In genomic region chr5:140312067-140312790, GRCh38 we compare ENCODE assay signal across 10 cellular contexts. TPM values are rescaled to one million over a fixed set of nuclear protein-coding genes. Genes with fewer than 3 reads are reported as not detected.
A peak's percentile ranks its signal among the peaks of the same experiment; 100 is the strongest.
DNase-seq lines count a peak whose midpoint lies in the region; ATAC-seq and TF ChIP-seq lines count a peak whose summit lies in the region.
"Had no signal": no experiment of that assay in that cellular context is flagged by ENCODE, and none has a peak within 500 bp of the region (broad histone marks: within the 10 kb centered on the region; RNA-seq: fewer than 3 reads in every experiment).

No MANE protein-coding gene starts in this region.

- intact Hi-C loops in Calu3 (cut with micrococcal nuclease; ENCODE audit: unreplicated experiment) (no loop called here), OCI-LY7 (cut with micrococcal nuclease; ENCODE audit: unreplicated experiment) (no loop called here)

- H3K79me2 ChIP-seq in OCI-LY7 (ENCODE audit: insufficient read depth, low read depth, low read length), result no peaks in the 10 kb centered on the region
- H3K79me2 ChIP-seq in osteoblast (ENCODE audit: insufficient read depth, low read length), result no peaks in the 10 kb centered on the region

- DNase-seq in Calu3 (no peak), OCI-LY7 (ENCODE audit: low spot score) (no peak), epithelial cell of prostate (ENCODE audit: low read depth, low spot score) (peak; percentile 88), osteoblast (ENCODE audit: insufficient read length, low spot score, missing footprints) (peak; percentile 56), NCI-H526 (lab: John Stamatoyannopoulos, UW) (no peak), DMS 273 (lab: John Stamatoyannopoulos, UW; ENCODE audit: unreplicated experiment) (no peak), NCI-H69 (lab: John Stamatoyannopoulos, UW) (no peak)
- DNase-seq: NCI-H82 had no signal

- H3K4me3 ChIP-seq in OCI-LY7 (ENCODE audit: low read depth, low read length, poor library complexity, severe bottlenecking) (no peak overlapping the region), osteoblast (ENCODE audit: insufficient read depth, low read length) (no peak overlapping the region)

- TF ChIP-seq CTCF in Calu3 (IDR thresholded peaks at IDR 0.05; ENCODE audit: unreplicated experiment), result no peak
- no peak for TF ChIP-seq CTCF in OCI-LY7 (conservative IDR thresholded peaks at IDR 0.05; ENCODE audit: low read length)
- no peak for TF ChIP-seq CTCF in osteoblast (IDR thresholded peaks at IDR 0.05; ENCODE audit: extremely low read depth, low read depth, low read length)

- H3K9me2 ChIP-seq in OCI-LY7 (ENCODE audit: insufficient read depth, low read length), result no peaks in the 10 kb centered on the region

- H3K9me3 ChIP-seq in OCI-LY7 (ENCODE audit: low read length) (no peaks in the 10 kb centered on the region), osteoblast (ENCODE audit: low read depth, low read length) (no peaks in the 10 kb centered on the region)

- H3K4me3 Mint-ChIP-seq in Calu3 (ENCODE audit: low read depth, unreplicated experiment), result no peak overlapping the region
- H3K4me3 Mint-ChIP-seq: central memory CD8-positive, alpha-beta T cell had no signal

- H3K27ac ChIP-seq in OCI-LY7 (ENCODE audit: low read depth, low read length, poor library complexity, severe bottlenecking) (no peak overlapping the region), epithelial cell of prostate (peak overlapping the region; percentile 83), osteoblast (ENCODE audit: low read depth, low read length) (peak overlapping the region; percentile 94)

- ATAC-seq in GM19467 (IDR thresholded peaks at IDR 0.05; ENCODE audit: unreplicated experiment), result no peak

- H3K4me1 ChIP-seq in OCI-LY7 (ENCODE audit: insufficient read depth, low read length, poor library complexity, severe bottlenecking), result no peaks in the 10 kb centered on the region
- peaks cover 37% of the 10 kb centered on the region for H3K4me1 ChIP-seq in osteoblast (ENCODE audit: insufficient read depth, low read length)

- no peaks in the 10 kb centered on the region for H3K36me3 ChIP-seq in OCI-LY7 (ENCODE audit: insufficient read depth, low read length)
- H3K36me3 ChIP-seq in osteoblast (ENCODE audit: insufficient read depth, low read length), result no peaks in the 10 kb centered on the region

- POLR2A ChIA-PET in OCI-LY7 (lab: Charles Lee), result interaction anchor here (0.6 to 1.5 kb wide), 4 partner anchors 12 to 43 kb away, joined by 3 to 5 read pairs (median 4); partner anchors contain the start of gene HBEGF

- CTCF ChIA-PET in Calu3 (lab: Charles Lee) (interaction anchor here (0.6 to 0.8 kb wide), 2 partner anchors 9 to 91 kb away, joined by 3 read pairs; partner anchors contain the start of gene PFDN1), OCI-LY7 (lab: Charles Lee; ENCODE audit: unreplicated experiment) (interaction anchor here (0.5 kb wide), 1 partner anchor 45 kb away, joined by 6 read pairs; no protein-coding TSS in a partner anchor)

- peaks cover 2% of the 10 kb centered on the region for H3K9me3 Mint-ChIP-seq in Calu3 (ENCODE audit: low read depth, unreplicated experiment)
- H3K9me3 Mint-ChIP-seq: central memory CD8-positive, alpha-beta T cell had no signal

- H3K27me3 ChIP-seq in osteoblast (ENCODE audit: insufficient read depth, low read length), result no peaks in the 10 kb centered on the region

- H3K36me3 Mint-ChIP-seq in Calu3 (ENCODE audit: insufficient read depth, unreplicated experiment), result no peaks in the 10 kb centered on the region

- no TSS peak for BruUV-seq in Calu3 (replicated peaks; lab: Mats Ljungman, UMichigan)
- BruUV-seq in OCI-LY7 (replicated peaks; lab: Mats Ljungman, UMichigan), result no TSS peak

- H3K4me2 ChIP-seq in OCI-LY7 (ENCODE audit: low read length), result no peak overlapping the region
- peak overlapping the region; percentile 62 for H3K4me2 ChIP-seq in osteoblast (ENCODE audit: insufficient read depth, low read length)

- H4K20me1 ChIP-seq in OCI-LY7 (ENCODE audit: insufficient read depth, low read length) (no peaks in the 10 kb centered on the region), osteoblast (ENCODE audit: insufficient read depth, low read length) (no peaks in the 10 kb centered on the region)

- H3K4me1 Mint-ChIP-seq in Calu3 (ENCODE audit: low read depth, unreplicated experiment), result peaks cover 30% of the 10 kb centered on the region
- H3K4me1 Mint-ChIP-seq: central memory CD8-positive, alpha-beta T cell had no signal

- peak overlapping the region; percentile 21; the same call in 1 of the 2 replicates for H2AFZ ChIP-seq in OCI-LY7 (ENCODE audit: low read length)
- H2AFZ ChIP-seq in osteoblast (ENCODE audit: low read length), result peak overlapping the region; percentile 7

- H3K27me3 Mint-ChIP-seq in Calu3 (ENCODE audit: unreplicated experiment), result no peaks in the 10 kb centered on the region

- H3K27ac Mint-ChIP-seq in Calu3 (ENCODE audit: unreplicated experiment), result peak overlapping the region; percentile 57

RNA-seq across cellular contexts. Expression of gene PFDN1, which starts 9.3 kb away (rescaled TPM):
- total RNA-seq in Calu3 (2022) (67.5 and 71.9 TPM in 2 replicates), OCI-LY7 (2022) (73.9 and 82.1 TPM in 2 replicates), osteoblast (58.3 and 65.9 TPM in 2 replicates)
- 36.6 and 51.3 TPM in 2 replicates for total RNA-seq in OCI-LY7 (2014; rRNA removed; shearing (Covaris generic))

RNA-seq across cellular contexts. Expression of gene HBEGF, which starts 34.2 kb away (rescaled TPM):
- total RNA-seq in Calu3 (2022) (6.4 and 7.2 TPM in 2 replicates), OCI-LY7 (2022) (20.2 and 30.9 TPM in 2 replicates), osteoblast (1.8 and 2.5 TPM in 2 replicates)
- 4.7 and 5.6 TPM in 2 replicates for total RNA-seq in OCI-LY7 (2014; rRNA removed; shearing (Covaris generic))

RNA-seq across cellular contexts. Expression of gene SLC4A9, which starts 47.8 kb away (rescaled TPM):
- total RNA-seq in Calu3 (2022) (0.24 TPM in 1 of 2 replicates, not detected in the other), OCI-LY7 (2022) (2.6 and 5.1 TPM in 2 replicates), osteoblast (not detected in 2 replicates)
- total RNA-seq in OCI-LY7 (2014; rRNA removed; shearing (Covaris generic)), result 0.05 and 0.22 TPM in 2 replicates

Comparison
In these comparisons a context has a peak if more than half of its experiments do, and no peak if none do; other contexts are left out.
1. DNase-seq: peak in epithelial cell of prostate (single experiment) and osteoblast (single experiment); none in Calu3 (single experiment), OCI-LY7 (single experiment), NCI-H526 (0 of 2), DMS 273 (single experiment) and NCI-H69 (single experiment).